Comparison of ENCODE assay signal across 7 cellular contexts in genomic region chr7:33042029-33042428, GRCh38. TPM values are rescaled to one million over a fixed set of nuclear protein-coding genes. Genes with fewer than 3 reads are reported as not detected.
A peak's percentile ranks its signal among the peaks of the same experiment; 100 is the strongest.
DNase-seq lines count a peak whose midpoint lies in the region; ATAC-seq, FAIRE-seq and TF ChIP-seq lines count a peak whose summit lies in the region.
"Not testable (repeated sequence)": the region's sequence is repeated elsewhere in the genome, so short reads cannot be mapped to it uniquely, and the experiment has no call there.

No MANE protein-coding gene starts in this region.

- H2AFZ ChIP-seq in KMS-11 (ENCODE audit: low read depth); OCI-LY1 (ENCODE audit: low read length); K562 (ENCODE audit: low read depth, low read length); hepatocyte: not testable (repeated sequence)

- H3K36me3 ChIP-seq in BLaER1 treated with 17β-estradiol and CSF1 and Interleukin-3, amounts not matched to agents 10 nM and 100 nM; KMS-11 (ENCODE audit: insufficient read depth); OCI-LY1 (ENCODE audit: insufficient read depth, low read length); K562 (ENCODE audit: control insufficient read depth, insufficient read depth, low read length); hepatocyte (replicated peaks; ENCODE audit: insufficient read depth, low read depth); neutrophil; stomach: not testable (repeated sequence)

- intact Hi-C loops in K562 (cut with micrococcal nuclease) = loop anchor here (5.0 kb wide), 1 partner anchor 150 kb away; the partner anchor contains the start of gene KBTBD2
- intact Hi-C loops in stomach (cut with DNase I; ENCODE audit: low total_unique reads) = not testable (repeated sequence)

- H3K9me2 ChIP-seq in OCI-LY1 (ENCODE audit: low read depth, low read length); hepatocyte (replicated peaks; ENCODE audit: insufficient read depth): not testable (repeated sequence)

- WGBS in K562 (ENCODE audit: insufficient coverage, low coverage, missing lambda C conversion rate) = 51% methylated on average over 6 of the region's 6 CpGs
- WGBS in hepatocyte (ENCODE audit: low lambda C conversion rate, missing lambda C conversion rate) = 95% methylated on average over 6 of the region's 6 CpGs
- 82 to 89% (median 85%) methylated on average over 6 of the region's 6 CpGs for WGBS in stomach, 5 donors

- not testable (repeated sequence) for TF ChIP-seq POLR2A in K562 (conservative IDR thresholded peaks at IDR 0.05); stomach (IDR thresholded peaks at IDR 0.05)

- not testable (repeated sequence) for H3K4me3 ChIP-seq in BLaER1 treated with 17β-estradiol and CSF1 and Interleukin-3, amounts not matched to agents 10 nM and 100 nM; KMS-11 (IDR thresholded peaks at IDR 0.05; ENCODE audit: insufficient read depth, low read depth, low read length); OCI-LY1 (ENCODE audit: low read depth, low read length, poor library complexity, severe bottlenecking); K562; hepatocyte; neutrophil (ENCODE audit: low read depth in 1 of 2, low read length in 1 of 2); stomach

- not testable (repeated sequence) for BruUV-seq in K562 (replicated peaks; lab: Mats Ljungman, UMichigan)

- FAIRE-seq in K562 (lab: Jason Lieb, UNC) = not testable (repeated sequence)

- H4K20me1 ChIP-seq in BLaER1 treated with 17β-estradiol and CSF1 and Interleukin-3, amounts not matched to agents 10 nM and 100 nM = peaks cover 32 to 93% (median 74%) of the 10 kb centered on the region in 11 experiments; a peak in 20 of 22 replicates
- peaks cover 24% of the 10 kb centered on the region for H4K20me1 ChIP-seq in KMS-11 (ENCODE audit: insufficient read depth)
- H4K20me1 ChIP-seq in OCI-LY1 (ENCODE audit: insufficient read depth, low read length); K562 (replicated peaks; ENCODE audit: control insufficient read depth, insufficient read depth, low read length); hepatocyte (ENCODE audit: insufficient read depth, poor library complexity, severe bottlenecking): not testable (repeated sequence)

- H3K4me1 ChIP-seq in BLaER1 treated with 17β-estradiol and CSF1 and Interleukin-3, amounts not matched to agents 10 nM and 100 nM = peaks cover 28 to 53% (median 43%) of the 10 kb centered on the region in 10 experiments
- H3K4me1 ChIP-seq in KMS-11 (ENCODE audit: low read depth, poor library complexity, severe bottlenecking) (peaks cover 44% of the 10 kb centered on the region), OCI-LY1 (ENCODE audit: insufficient read depth, low read length, severe bottlenecking) (peaks cover 44% of the 10 kb centered on the region), K562 (replicated peaks in 1 of 2; ENCODE audit: control insufficient read depth in 2 of 2, insufficient read depth in 2 of 2, low read length in 2 of 2) (peaks cover 8 to 20% of the 10 kb centered on the region in 2 experiments; a peak in 3 of 5 replicates), hepatocyte (ENCODE audit: insufficient read depth) (peaks cover 27% of the 10 kb centered on the region), neutrophil (ENCODE audit: control insufficient read depth in 1 of 2, insufficient read depth in 1 of 2, low read depth in 1 of 2, low read length in 1 of 2) (peaks cover 81 to 89% of the 10 kb centered on the region in 2 experiments), stomach (peaks cover 26 to 87% (median 58%) of the 10 kb centered on the region in 4 donors)

- not testable (repeated sequence) for H3K9ac ChIP-seq in BLaER1 treated with 17β-estradiol and CSF1 and Interleukin-3, amounts not matched to agents 10 nM and 100 nM; KMS-11; OCI-LY1 (ENCODE audit: low read length); K562 (ENCODE audit: insufficient read depth in 1 of 2, low read depth in 2 of 2, low read length in 2 of 2)

- peak overlapping the region in 2 of 11 experiments; percentile 7 to 13; a peak in 1 of 22 replicates for H3K27ac ChIP-seq in BLaER1 treated with 17β-estradiol and CSF1 and Interleukin-3, amounts not matched to agents 10 nM and 100 nM
- not testable (repeated sequence) for H3K27ac ChIP-seq in KMS-11; K562 (ENCODE audit: extremely low read depth, low read depth, low read length)
- H3K27ac ChIP-seq in OCI-LY1 (ENCODE audit: low read depth, low read length, poor library complexity, severe bottlenecking) (peak overlapping the region; percentile 79), hepatocyte (peak overlapping the region; percentile 94), neutrophil (peak overlapping the region; percentile 88), stomach (peak overlapping the region in 4 of 5 donors; percentile 9 to 86 (median 78))

- not testable (repeated sequence) for TF ChIP-seq EP300 in K562 (IDR thresholded peaks at IDR 0.05; ENCODE audit: low read length); stomach (IDR thresholded peaks at IDR 0.05)

- ATAC-seq in K562 = peak; percentile 5

- in situ Hi-C loops in K562 (cut with MboI) = loop anchor here (10.0 kb wide), 1 partner anchor 347 kb away; no protein-coding TSS in a partner anchor

- H3K9me3 ChIP-seq in BLaER1 treated with 17β-estradiol and CSF1 and Interleukin-3, amounts not matched to agents 10 nM and 100 nM (replicated peaks in 1 of 11); OCI-LY1 (ENCODE audit: low read length); K562 (replicated peaks; ENCODE audit: control insufficient read depth, insufficient read depth, low read depth, low read length); hepatocyte (ENCODE audit: low read depth); neutrophil; stomach: not testable (repeated sequence)

- H3K4me2 ChIP-seq in BLaER1 treated with 17β-estradiol and CSF1 and Interleukin-3, amounts not matched to agents 10 nM and 100 nM = peak overlapping the region; percentile 49 to 90 (median 75); a peak in 19 of 22 replicates
- peak overlapping the region; percentile 99 for H3K4me2 ChIP-seq in KMS-11
- H3K4me2 ChIP-seq in OCI-LY1 (ENCODE audit: low read length); K562 (ENCODE audit: insufficient read depth, low read length); hepatocyte: not testable (repeated sequence)

- not testable (repeated sequence) for H3K9me1 ChIP-seq in K562 (ENCODE audit: control insufficient read depth, insufficient read depth, low read length)

- DNase-seq in K562 (ENCODE audit: extremely low read depth in 1 of 4, low spot score in 3 of 4); hepatocyte (ENCODE audit: low spot score); stomach: not testable (repeated sequence)

- peaks cover 98% of the 10 kb centered on the region for H3K79me2 ChIP-seq in KMS-11 (ENCODE audit: insufficient read depth, low read depth)
- peaks cover 97% of the 10 kb centered on the region for H3K79me2 ChIP-seq in OCI-LY1 (ENCODE audit: insufficient read depth, low read length)
- H3K79me2 ChIP-seq in K562 (ENCODE audit: control insufficient read depth, insufficient read depth, low read length) = peaks cover 97% of the 10 kb centered on the region
- H3K79me2 ChIP-seq in hepatocyte = peaks cover 86% of the 10 kb centered on the region

- H3K27me3 ChIP-seq in BLaER1 treated with 17β-estradiol and CSF1 and Interleukin-3, amounts not matched to agents 10 nM and 100 nM; KMS-11 (ENCODE audit: insufficient read depth, low read depth); OCI-LY1 (ENCODE audit: insufficient read depth, low read length); K562 (ENCODE audit: control insufficient read depth in 2 of 2, insufficient read depth in 2 of 2, low read length in 2 of 2); hepatocyte; neutrophil; stomach: not testable (repeated sequence)

- POLR2A ChIA-PET in K562 (lab: Yijun Ruan, JAX) = interaction anchor here (0.7 kb wide), 1 partner anchor 10 kb away, joined by 3 read pairs; no protein-coding TSS in a partner anchor

- TF ChIP-seq RAD21 in K562 (CRISPR knock-in tag; conservative IDR thresholded peaks at IDR 0.05 in 1 of 2, IDR thresholded peaks at IDR 0.05 in 1 of 2) = not testable (repeated sequence)

- TF ChIP-seq CTCF in KMS-11 (conservative IDR thresholded peaks at IDR 0.05; ENCODE audit: low read depth, low read length); OCI-LY1 (IDR thresholded peaks at IDR 0.05; ENCODE audit: low read length); K562 (IDR thresholded peaks at IDR 0.05 in 2 of 3, conservative IDR thresholded peaks at IDR 0.05 in 1 of 3; ENCODE audit: insufficient read depth in 2 of 3, low read depth in 1 of 3, low read length in 3 of 3); hepatocyte (IDR thresholded peaks at IDR 0.05; ENCODE audit: poor library complexity); neutrophil (IDR thresholded peaks at IDR 0.05); stomach (IDR thresholded peaks at IDR 0.05): not testable (repeated sequence)

- CTCF ChIA-PET in K562 (lab: Yijun Ruan, JAX; ENCODE audit: low intra/inter-chr PET ratio) = not testable (repeated sequence)

- 0 out of 2 replicates have a peak, but pooled peaks cover 14% of the 10 kb centered on the region for H3F3A ChIP-seq in OCI-LY1 (ENCODE audit: insufficient read depth, low read length)

RNA-seq across cellular contexts. Expression of gene NT5C3A, which starts 20.5 kb away (rescaled TPM):
- 35.5 and 114 TPM in 2 replicates for total RNA-seq in K562 (2011; cell fraction: chromatin; rRNA removed; ENCODE audit: low replicate concordance)
- total RNA-seq in K562 (2011; cell fraction: nucleolus; rRNA removed) = 28.3 and 40.7 TPM in 2 replicates
- total RNA-seq in K562 (2011; cell fraction: nucleoplasm; rRNA removed) = 50.2 and 78.4 TPM in 2 replicates
- total RNA-seq in K562 (2014; rRNA removed) (42.9 and 45.1 TPM in 2 replicates), K562 (2014; rRNA removed; fragmentation: Illumina TruSeq; extraction: Trizol) (60.1 and 62.7 TPM in 2 replicates), K562 (2015; rRNA removed; fragmentation: Illumina TruSeq; extraction: Trizol) (38.8 and 43.4 TPM in 2 replicates), K562 (2021) (33.1 and 36.1 TPM in 2 replicates), hepatocyte (38.0 and 39.2 TPM in 2 replicates), stomach (10 to 100 TPM in 3 of 5 donors, 1 to 10 TPM in 2; 1.2 to 98.0 (median 14.7) TPM)
- polyA plus RNA-seq in K562 (2011; rRNA removed) (34.6 and 43.1 TPM in 2 replicates), K562 (2014; fragmentation: Illumina TruSeq; extraction: Trizol) (40.0 and 41.7 TPM in 2 replicates), K562 (2014; fragmentation: Nextera tagmentation; extraction: Ambion mirVana) (10 to 100 TPM; 18.6 to 27.0 TPM), K562 (2014; rRNA removed) (35.0 and 47.6 TPM in 2 replicates), hepatocyte (18.8 and 21.2 TPM in 2 replicates), stomach (10 to 100 TPM; 20.1 to 66.7 (median 20.7) TPM)
- 4.3 and 11.8 TPM in 2 replicates for polyA plus RNA-seq in K562 (2011; cell fraction: cytosol; rRNA removed)
- 8.1 and 14.4 TPM in 2 replicates for polyA plus RNA-seq in K562 (2011; cell fraction: nucleus; rRNA removed)
- polyA plus RNA-seq in K562 (2012) = 32.9 and 39.1 TPM in 2 replicates
- polyA minus RNA-seq in K562 (2011; rRNA and poly(A)+ RNA removed) = 22.4 and 29.2 TPM in 2 replicates
- 8.5 and 10.3 TPM in 2 replicates for polyA minus RNA-seq in K562 (2011; cell fraction: cytosol; rRNA and poly(A)+ RNA removed)
- polyA minus RNA-seq in K562 (2011; cell fraction: nucleus; rRNA and poly(A)+ RNA removed) = 12.5 and 20.1 TPM in 2 replicates
